Comparison of ENCODE assay signal across 19 cellular contexts in the genomic region with DNA sequence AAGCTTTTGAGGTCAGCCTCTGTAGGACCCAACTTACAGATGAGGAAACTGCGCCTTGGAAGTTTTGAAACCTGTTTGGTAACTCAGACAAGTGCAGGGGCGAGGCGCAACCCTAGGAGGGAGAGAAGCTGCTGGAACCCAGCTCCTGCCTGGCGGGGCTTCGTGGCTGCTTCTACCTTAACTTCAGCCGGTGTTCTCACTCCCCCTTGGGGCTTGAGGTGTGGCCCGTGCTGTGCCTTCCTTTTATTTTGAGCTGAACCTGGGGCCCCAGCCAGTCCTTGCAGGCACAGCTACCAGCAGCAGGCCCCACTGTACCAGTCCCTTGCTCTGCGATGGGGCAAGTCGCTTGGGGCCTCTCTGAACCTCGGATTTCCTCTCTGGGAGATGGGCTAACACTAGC. TPM values are rescaled to one million over a fixed set of nuclear protein-coding genes. Genes with fewer than 3 reads are reported as not detected.
DNase-seq lines count a peak whose midpoint lies in the region; ATAC-seq and TF ChIP-seq lines count a peak whose summit lies in the region.
"Had no signal": no experiment of that assay in that cellular context is flagged by ENCODE, and none has a peak within 500 bp of the region (broad histone marks: within the 10 kb centered on the region; RNA-seq: fewer than 3 reads in every experiment).

No MANE protein-coding gene starts in this region.

- no peak overlapping the region for H3K27ac Mint-ChIP-seq in GM23338
- H3K27ac Mint-ChIP-seq: H9, type B pancreatic cell had no signal

- no peaks in the 10 kb centered on the region; the same call in 1 of the 3 replicates for H3K4me1 Mint-ChIP-seq in GM23338

- H3K4me1 ChIP-seq in cardiac muscle cell (ENCODE audit: low read depth) (peaks cover 55% of the 10 kb centered on the region), left ventricle myocardium inferior (peaks cover 81% of the 10 kb centered on the region), gastroesophageal sphincter (peaks cover 3 to 100% (median 59%) of the 10 kb centered on the region in 3 donors), spleen (peaks cover 46 to 100% (median 76%) of the 10 kb centered on the region in 6 donors), GM23338 (ENCODE audit: insufficient read depth) (no peaks in the 10 kb centered on the region), tibial nerve (peaks cover 0 to 33% (median 30%) of the 10 kb centered on the region in 4 donors)

- intact Hi-C loops in left ventricle myocardium inferior (cut with micrococcal nuclease) (no loop called here), spleen (cut with DNase I; ENCODE audit: low total_unique reads) (no loop called here)

- TF ChIP-seq CTCF in cardiac muscle cell (IDR thresholded peaks at IDR 0.05; ENCODE audit: low read depth, low read length), result no peak
- no peak for TF ChIP-seq CTCF in left ventricle myocardium inferior (IDR thresholded peaks at IDR 0.05; ENCODE audit: borderline replicate concordance)
- TF ChIP-seq CTCF in NB4 (IDR thresholded peaks at IDR 0.05; ENCODE audit: low read depth, low read length), result no peak
- TF ChIP-seq CTCF in gastroesophageal sphincter (IDR thresholded peaks at IDR 0.05), result no peak
- no peak for TF ChIP-seq CTCF in spleen (IDR thresholded peaks at IDR 0.05 in 8 of 11, conservative IDR thresholded peaks at IDR 0.05 in 3 of 11)
- TF ChIP-seq CTCF in GM23338 (conservative IDR thresholded peaks at IDR 0.05; ENCODE audit: low read depth in 2 of 2), result no peak
- TF ChIP-seq CTCF in tibial nerve (IDR thresholded peaks at IDR 0.05), result no peak

- no peaks in the 10 kb centered on the region for H3K9me3 Mint-ChIP-seq in GM23338
- H3K9me3 Mint-ChIP-seq: H9, type B pancreatic cell had no signal

- H3K4me2 ChIP-seq in GM23338, result no peak overlapping the region

- H3K36me3 Mint-ChIP-seq in GM23338 (ENCODE audit: low read depth), result peaks cover 47% of the 10 kb centered on the region

- no peaks in the 10 kb centered on the region for H3K9me2 ChIP-seq in GM23338 (ENCODE audit: insufficient read depth)

- H2AFZ ChIP-seq in GM23338, result no peak overlapping the region

- H3K27me3 ChIP-seq in cardiac muscle cell, result no peaks in the 10 kb centered on the region
- no peaks in the 10 kb centered on the region for H3K27me3 ChIP-seq in left ventricle myocardium inferior (ENCODE audit: low read depth)
- no peaks in the 10 kb centered on the region for H3K27me3 ChIP-seq in gastroesophageal sphincter
- H3K27me3 ChIP-seq in spleen (replicated peaks in 1 of 7), result no peaks in the 10 kb centered on the region
- no peaks in the 10 kb centered on the region for H3K27me3 ChIP-seq in GM23338 (ENCODE audit: insufficient read depth)
- H3K27me3 ChIP-seq in tibial nerve, result no peaks in the 10 kb centered on the region
- H3K27me3 ChIP-seq: ovary, SJSA1 had no signal

- peaks cover 44% of the 10 kb centered on the region for H3K79me2 ChIP-seq in GM23338 (replicated peaks; ENCODE audit: insufficient read depth)

- H3K9me3 ChIP-seq in cardiac muscle cell (ENCODE audit: low read depth) (no peaks in the 10 kb centered on the region), left ventricle myocardium inferior (replicated peaks) (no peaks in the 10 kb centered on the region), gastroesophageal sphincter (no peaks in the 10 kb centered on the region), spleen (no peaks in the 10 kb centered on the region), tibial nerve (no peaks in the 10 kb centered on the region)
- H3K9me3 ChIP-seq: ovary, SJSA1 had no signal

- no peak overlapping the region for H3K4me3 ChIP-seq in cardiac muscle cell
- no peak overlapping the region for H3K4me3 ChIP-seq in left ventricle myocardium inferior
- H3K4me3 ChIP-seq in NB4 (ENCODE audit: low read depth, low read length), result no peak overlapping the region
- no peak overlapping the region for H3K4me3 ChIP-seq in gastroesophageal sphincter
- no peak overlapping the region for H3K4me3 ChIP-seq in spleen
- no peak overlapping the region for H3K4me3 ChIP-seq in GM23338
- H3K4me3 ChIP-seq in tibial nerve, result no peak overlapping the region
- H3K4me3 ChIP-seq: ovary, SJSA1 had no signal

- 76% methylated on average over 4 of the region's 10 CpGs; no CpG with 5 or more reads in 1 of the 2 donors for WGBS in gastroesophageal sphincter (ENCODE audit: low coverage in 1 of 2), 2 donors
- 61 to 81% (median 71%) methylated on average over 10 of the region's 10 CpGs for WGBS in spleen, 5 donors
- WGBS in tibial nerve, 2 donors, result 90 to 92% methylated on average over 10 of the region's 10 CpGs

- DNase-seq in cardiac muscle cell (ENCODE audit: low read depth in 1 of 2, low spot score in 1 of 2) (no peak), left ventricle myocardium inferior (no peak), NB4 (ENCODE audit: low read depth) (peak; percentile 42), spleen (peak; percentile 73), GM23338 (ENCODE audit: low spot score) (no peak), tibial nerve (ENCODE audit: low spot score in 2 of 2) (no peak)
- DNase-seq: activated effector memory CD4-positive, alpha-beta T cell treated with Interleukin-2 at 50 U/mL for 16 hours; Calu3; H9; NCI-H1436 treated with DMSO at 0.1 percent for 48 hours; NCI-H2171; NCI-H69; T-helper 2 cell had no signal

- H3K36me3 ChIP-seq in cardiac muscle cell, result peaks cover 82% of the 10 kb centered on the region
- peaks cover 72% of the 10 kb centered on the region for H3K36me3 ChIP-seq in left ventricle myocardium inferior
- peaks cover 0 to 83% of the 10 kb centered on the region in 2 donors for H3K36me3 ChIP-seq in gastroesophageal sphincter
- peaks cover 6 to 95% (median 75%) of the 10 kb centered on the region in 6 donors for H3K36me3 ChIP-seq in spleen
- H3K36me3 ChIP-seq in GM23338 (ENCODE audit: insufficient read depth), result peaks cover 6% of the 10 kb centered on the region; the same call in 1 of the 2 replicates
- H3K36me3 ChIP-seq in tibial nerve, result peaks cover 0 to 67% (median 5%) of the 10 kb centered on the region in 3 donors
- H3K36me3 ChIP-seq: ovary had no signal

- TF ChIP-seq EP300 in gastroesophageal sphincter (IDR thresholded peaks at IDR 0.05) (no peak), tibial nerve (IDR thresholded peaks at IDR 0.05) (no peak)

- TF ChIP-seq POLR2A in NB4 (IDR thresholded peaks at IDR 0.05; ENCODE audit: extremely low read depth, insufficient read length), result no peak
- TF ChIP-seq POLR2A in gastroesophageal sphincter (IDR thresholded peaks at IDR 0.05), result no peak
- TF ChIP-seq POLR2A in spleen (IDR thresholded peaks at IDR 0.05), result no peak
- TF ChIP-seq POLR2A in tibial nerve (IDR thresholded peaks at IDR 0.05), result no peak

- H3K4me3 Mint-ChIP-seq in GM23338, result no peak overlapping the region
- H3K4me3 Mint-ChIP-seq: H9, type B pancreatic cell had no signal

- H3K27me3 Mint-ChIP-seq in GM23338 (ENCODE audit: insufficient read depth, low read depth, poor library complexity), result peaks cover 9% of the 10 kb centered on the region
- H3K27me3 Mint-ChIP-seq: type B pancreatic cell had no signal

- H3K27ac ChIP-seq in cardiac muscle cell (peak overlapping the region; percentile 93), left ventricle myocardium inferior (replicated peaks) (no peak overlapping the region), gastroesophageal sphincter (peak overlapping the region; percentile 5 to 95 (median 94)), spleen (peak overlapping the region in 5 of 8 donors; percentile 28 to 94 (median 54)), GM23338 (ENCODE audit: low read depth) (no peak overlapping the region), tibial nerve (no peak overlapping the region)
- H3K27ac ChIP-seq: ovary, SJSA1, VCaP had no signal

- ATAC-seq in gastroesophageal sphincter (no peak), GM23338 (no peak)
- no peak for ATAC-seq in activated CD4-positive, CD25-positive, alpha-beta regulatory T cell treated with anti-CD3 and anti-CD28 coated beads, Interleukin-2, amount 50 U/mL, for 24 hours

- H4K20me1 ChIP-seq in GM23338 (replicated peaks; ENCODE audit: insufficient read depth), result peaks cover 4% of the 10 kb centered on the region

- no peaks in the 10 kb centered on the region for H3F3A ChIP-seq in GM23338 (replicated peaks; ENCODE audit: low read depth)

RNA-seq across cellular contexts. Expression of gene RBM38, which starts 12.0 kb away (rescaled TPM):
- 420 and 625 TPM in 2 replicates for total RNA-seq in cardiac muscle cell
- polyA plus RNA-seq in cardiac muscle cell, result 404 and 626 TPM in 2 replicates
- 75.5 TPM for total RNA-seq in left ventricle myocardium inferior
- total RNA-seq in gastroesophageal sphincter, result 100 to 1,000 TPM in 2 of 4 donors, 10 to 100 TPM in 2; 50.9 to 190 (median 106) TPM
- 100 to 1,000 TPM in 1 of 7 donors, 10 to 100 TPM in 6; 49.2 to 120 (median 61.6) TPM for total RNA-seq in spleen
- 10 to 100 TPM; 48.6 to 87.8 (median 81.2) TPM for polyA plus RNA-seq in spleen
- total RNA-seq in GM23338 (2014; rRNA removed; shearing (Covaris generic)), result 77.6 and 80.5 TPM in 2 replicates
- 22.9 and 32.6 TPM in 2 replicates for polyA plus RNA-seq in GM23338 (2016; fragmentation: Nextera tagmentation; extraction: Ambion mirVana)
- total RNA-seq in tibial nerve, result 10 to 100 TPM in 1 of 4 donors, 1 to 10 TPM in 3; 4.8 to 14.4 (median 5.8) TPM

RNA-seq across cellular contexts. Expression of gene RAE1, which starts 52.2 kb away (rescaled TPM):
- total RNA-seq in cardiac muscle cell (34.2 and 46.1 TPM in 2 replicates), left ventricle myocardium inferior (15.3 TPM), gastroesophageal sphincter (10 to 100 TPM; 16.5 to 30.4 (median 25.1) TPM), spleen (10 to 100 TPM; 22.0 to 41.3 (median 24.2) TPM), tibial nerve (10 to 100 TPM; 12.6 to 20.9 (median 19.0) TPM)
- polyA plus RNA-seq in cardiac muscle cell (72.4 and 74.1 TPM in 2 replicates), spleen (10 to 100 TPM; 16.2 to 20.2 (median 16.7) TPM), GM23338 (2016; fragmentation: Nextera tagmentation; extraction: Ambion mirVana) (33.0 and 35.4 TPM in 2 replicates)
- total RNA-seq in GM23338 (2014; rRNA removed; shearing (Covaris generic)), result 43.3 and 59.7 TPM in 2 replicates

Comparison
In these comparisons a context has a peak if more than half of its experiments do, and no peak if none do; other contexts are left out.
1. H3K27ac ChIP-seq: peak in cardiac muscle cell (single experiment), gastroesophageal sphincter (4 of 4) and spleen (5 of 8); none in left ventricle myocardium inferior (single experiment), GM23338 (single experiment) and tibial nerve (0 of 4).
2. DNase-seq: peak in NB4 (single experiment) and spleen (single experiment); none in cardiac muscle cell (0 of 2), left ventricle myocardium inferior (single experiment), GM23338 (single experiment) and tibial nerve (0 of 2).